In genomic region chr17:6450926-6451717, GRCh38 we compare ENCODE assay signal across 1 cellular context.
TF ChIP-seq lines count a peak whose summit lies in the region.

No MANE protein-coding gene starts in this region.

TF ChIP-seq in GM23338, 12 proteins besides CTCF, POLR2A, EP300 and RAD21 (continued from another document):
- no peak for TF ChIP-seq ZNF462 (CRISPR knock-in tag; IDR thresholded peaks at IDR 0.05)
